Comparison of ENCODE assay signal across 19 cellular contexts in the genomic region with DNA sequence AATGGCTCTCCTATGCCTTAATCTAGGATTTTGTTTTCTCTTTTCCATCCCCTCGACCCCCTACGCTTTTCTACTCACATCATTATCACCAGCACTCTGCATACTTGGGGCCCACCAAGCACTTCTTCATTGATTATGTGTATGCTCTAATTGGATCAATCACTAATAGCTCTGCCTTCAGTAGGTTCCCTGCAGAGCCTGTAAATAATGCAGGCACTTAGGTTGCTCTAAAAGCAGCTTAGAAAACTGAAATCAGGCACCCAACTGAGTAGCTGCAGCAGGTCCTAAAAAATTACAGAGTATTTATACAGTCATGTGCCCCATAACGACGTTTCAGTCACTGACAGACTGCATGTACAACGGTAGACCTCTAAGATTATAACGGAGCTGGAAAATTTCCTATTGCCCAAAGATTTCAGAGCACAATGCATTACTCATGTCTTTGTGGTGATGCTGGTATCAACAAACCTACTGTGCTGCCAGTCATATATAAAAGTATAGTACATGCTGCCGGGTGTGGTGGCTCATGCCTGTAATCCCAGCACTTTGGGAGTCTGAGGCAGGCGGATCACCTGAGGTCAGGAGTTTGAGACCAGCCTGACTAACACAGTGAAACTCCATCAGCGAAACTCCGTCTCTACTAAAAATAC.
"Had no signal": no experiment of that assay in that cellular context is flagged by ENCODE, and none has a peak within 500 bp of the region (broad histone marks: within the 10 kb centered on the region; RNA-seq: fewer than 3 reads in every experiment).

No MANE protein-coding gene starts in this region.

- H3K36me3 ChIP-seq: lower lobe of right lung, prostate gland, sigmoid colon, stomach, thyroid gland, upper lobe of left lung had no signal

- H3K27me3 ChIP-seq: stomach, thyroid gland, upper lobe of left lung had no signal

- DNase-seq: cortex of kidney; effector memory CD8-positive, alpha-beta T cell; head of caudate nucleus; left ventricle myocardium superior; lower lobe of right lung; mucosa of descending colon; naive B cell; nucleus accumbens; right cardiac atrium; sigmoid colon; stimulated activated CD4-positive, alpha-beta T cell treated with anti-CD3 and anti-CD28 coated beads, Interleukin-2, amount 100 ng/mL, for 24 hours; stimulated activated CD4-positive, alpha-beta T cell treated with anti-CD3 and anti-CD28 coated beads, Interleukin-4, amount 100 ng/mL, for 24 hours; stimulated activated naive CD4-positive, alpha-beta T cell treated with Interleukin-2 at 50 U/mL for 16 hours; stomach; thyroid gland; upper lobe of left lung had no signal

- ATAC-seq: effector memory CD8-positive, alpha-beta T cell; left ventricle myocardium superior; lower lobe of right lung; mucosa of descending colon; natural killer cell treated with Interleukin-12 subunit alpha and Interleukin-12 subunit beta and Interleukin-15 and Interleukin-18, amount 100 ng/mL, for 72 hours; right cardiac atrium; stimulated activated effector memory CD8-positive, alpha-beta T cell treated with anti-CD3 and anti-CD28 coated beads, Interleukin-12 subunit alpha, Interleukin-12 subunit beta, amount 100 ng/mL, for 72 hours had no signal

- H3K9me3 ChIP-seq: lower lobe of right lung, prostate gland, sigmoid colon, stomach, thyroid gland, upper lobe of left lung had no signal

- H3K27ac ChIP-seq: lower lobe of right lung, prostate gland, sigmoid colon, stomach, thyroid gland, upper lobe of left lung had no signal

- H3K4me1 ChIP-seq: lower lobe of right lung, prostate gland, sigmoid colon, stomach, thyroid gland, upper lobe of left lung had no signal

- H3K4me3 ChIP-seq: lower lobe of right lung, mucosa of descending colon, prostate gland, sigmoid colon, stomach, thyroid gland, upper lobe of left lung had no signal
